14 cellular contexts compared by ENCODE assay signal in genomic region chr7:149811221-149811620, GRCh38. TPM values are rescaled to one million over a fixed set of nuclear protein-coding genes. Genes with fewer than 3 reads are reported as not detected.
DNase-seq lines count a peak whose midpoint lies in the region; FAIRE-seq and TF ChIP-seq lines count a peak whose summit lies in the region.
"Had no signal": no experiment of that assay in that cellular context is flagged by ENCODE, and none has a peak within 500 bp of the region (broad histone marks: within the 10 kb centered on the region; RNA-seq: fewer than 3 reads in every experiment).

No MANE protein-coding gene starts in this region.

- no peak overlapping the region for H3K9ac ChIP-seq in keratinocyte (ENCODE audit: control insufficient read depth, extremely low read depth, insufficient read depth, low read length)
- no peak overlapping the region for H3K9ac ChIP-seq in kidney (ENCODE audit: low read length in 2 of 2)

- H3K9me3 ChIP-seq in WERI-Rb-1 (ENCODE audit: severe bottlenecking) (no peaks in the 10 kb centered on the region), keratinocyte (ENCODE audit: control insufficient read depth, low read depth, low read length) (no peaks in the 10 kb centered on the region), kidney (ENCODE audit: control insufficient read depth in 1 of 2, low read length in 2 of 2) (no peaks in the 10 kb centered on the region)
- H3K9me3 ChIP-seq: body of pancreas, Peyer's patch, right lobe of liver had no signal

- H3K4me2 ChIP-seq in keratinocyte (ENCODE audit: control insufficient read depth, extremely low read depth, insufficient read depth, low read depth, low read length): no peak overlapping the region

- H3K27me3 ChIP-seq in WERI-Rb-1 (ENCODE audit: insufficient read depth, low read depth, severe bottlenecking) (no peaks in the 10 kb centered on the region), keratinocyte (ENCODE audit: control insufficient read depth, extremely low read depth, insufficient read depth, low read length) (no peaks in the 10 kb centered on the region)
- H3K27me3 ChIP-seq: body of pancreas, Peyer's patch, right lobe of liver had no signal

- peak; percentile 74 for TF ChIP-seq CTCF in WERI-Rb-1 (IDR thresholded peaks at IDR 0.05; ENCODE audit: low read depth, low read length)
- peak; percentile 19 to 55 (median 29) for TF ChIP-seq CTCF in keratinocyte (optimal IDR thresholded peaks at IDR 0.05 in 1 of 3, IDR thresholded peaks at IDR 0.05 in 1 of 3, conservative IDR thresholded peaks at IDR 0.05 in 1 of 3; ENCODE audit: extremely low read depth in 1 of 3, insufficient read depth in 2 of 3, low read length in 3 of 3)
- no peak for TF ChIP-seq CTCF in kidney (IDR thresholded peaks at IDR 0.05; ENCODE audit: borderline replicate concordance, extremely low read depth, insufficient read depth)

- dilution Hi-C loops in keratinocyte (cut with MboI; ENCODE audit: extremely low pct_ligation_motif_present, low sequenced_read_pairs): no loop called here

- peak; percentile 12 for DNase-seq in EH (ENCODE audit: low read depth)
- peak; percentile 22 for DNase-seq in HT1080 (ENCODE audit: low read depth)
- DNase-seq in WERI-Rb-1: no peak
- no peak for DNase-seq in keratinocyte (ENCODE audit: low read depth, low spot score)
- DNase-seq in SK-N-DZ (ENCODE audit: low spot score): no peak
- DNase-seq in iPS-NIHi11 (ENCODE audit: low spot score): no peak
- DNase-seq in stimulated activated CD4-positive, alpha-beta T cell treated with anti-CD3 and anti-CD28 coated beads, Interleukin-2, amount 100 ng/mL, for 24 hours: no peak
- no peak for DNase-seq in kidney
- DNase-seq: activated T-cell treated with anti-CD3 and anti-CD28 coated beads, Interleukin-2, amount 50 U/mL, for 72 hours; body of pancreas; DMS79; NCI-H187 treated with DMSO at 0.1 percent for 48 hours; Peyer's patch; right lobe of liver had no signal

- H3K9me1 ChIP-seq in keratinocyte (ENCODE audit: control insufficient read depth, extremely low read depth, insufficient read depth, low read length): no peaks in the 10 kb centered on the region

- H3K36me3 ChIP-seq in WERI-Rb-1 (no peaks in the 10 kb centered on the region), keratinocyte (ENCODE audit: control insufficient read depth in 2 of 2, extremely low read depth in 1 of 2, insufficient read depth in 2 of 2, low read length in 2 of 2) (no peaks in the 10 kb centered on the region), kidney (ENCODE audit: control insufficient read depth in 1 of 2, insufficient read depth in 2 of 2, low read length in 2 of 2) (no peaks in the 10 kb centered on the region)
- H3K36me3 ChIP-seq: Peyer's patch, right lobe of liver had no signal

- intact Hi-C loops in kidney (cut with DNase I): no loop called here

- H3K79me2 ChIP-seq in keratinocyte (ENCODE audit: control insufficient read depth, insufficient read depth, low read length): no peaks in the 10 kb centered on the region

- no peak for FAIRE-seq in keratinocyte (lab: Jason Lieb, UNC)
- no peak for FAIRE-seq in kidney (lab: Jason Lieb, UNC)

- H3K4me1 ChIP-seq in keratinocyte (ENCODE audit: control insufficient read depth, extremely low read depth, insufficient read depth, low read length) (no peaks in the 10 kb centered on the region), kidney (ENCODE audit: control insufficient read depth in 1 of 2, insufficient read depth in 1 of 2, low read depth in 1 of 2, low read length in 2 of 2) (no peaks in the 10 kb centered on the region)
- H3K4me1 ChIP-seq: body of pancreas, Peyer's patch had no signal

- no peak overlapping the region for H3K27ac ChIP-seq in WERI-Rb-1
- no peak overlapping the region for H3K27ac ChIP-seq in keratinocyte (ENCODE audit: control insufficient read depth, insufficient read depth, low read length)
- no peak overlapping the region for H3K27ac ChIP-seq in kidney (ENCODE audit: low read depth in 2 of 2, low read length in 2 of 2)
- H3K27ac ChIP-seq: body of pancreas, Peyer's patch, right lobe of liver had no signal

- no peaks in the 10 kb centered on the region for H4K20me1 ChIP-seq in keratinocyte (ENCODE audit: control insufficient read depth, extremely low read depth, insufficient read depth, low read length)

- H3K4me3 ChIP-seq in WERI-Rb-1 (ENCODE audit: low read depth, low read length) (no peak overlapping the region), keratinocyte (ENCODE audit: control insufficient read depth in 2 of 3, extremely low read depth in 1 of 3, insufficient read depth in 2 of 3, low read depth in 1 of 3, low read length in 3 of 3) (no peak overlapping the region), kidney (ENCODE audit: low read length in 2 of 2) (no peak overlapping the region)
- H3K4me3 ChIP-seq: body of pancreas, Peyer's patch, right lobe of liver had no signal

- no peak overlapping the region for H2AFZ ChIP-seq in keratinocyte (ENCODE audit: control insufficient read depth, low read length)

RNA-seq across cellular contexts. Expression of gene ZNF862, which starts 27.0 kb away (rescaled TPM):
- total RNA-seq in HT1080 (2014; rRNA removed; shearing (Covaris generic)): 0.37 and 0.90 TPM in 2 replicates
- 1.3 and 1.9 TPM in 2 replicates for polyA plus RNA-seq in HT1080 (2015; cell fraction: cytosol; rRNA removed)
- 6.1 and 13.7 TPM in 2 replicates for polyA plus RNA-seq in HT1080 (2015; cell fraction: nucleus; rRNA removed)
- 7.0 to 19.9 TPM (median 10.1 TPM) in 3 replicates for polyA plus RNA-seq in keratinocyte
- 1.4 TPM for polyA plus RNA-seq in keratinocyte (2011; ENCODE audit: low read depth)
- 3.4 and 5.2 TPM in 2 replicates for polyA plus RNA-seq in keratinocyte (2011; cell fraction: cytosol; rRNA removed)
- 48.1 and 62.1 TPM in 2 replicates for polyA plus RNA-seq in keratinocyte (2011; cell fraction: nucleus; rRNA removed)
- 4.4 and 5.9 TPM in 2 replicates for polyA plus RNA-seq in keratinocyte (2012; ENCODE audit: low replicate concordance)
- 15.4 to 16.9 TPM (median 15.9 TPM) in 3 replicates for polyA minus RNA-seq in keratinocyte
- polyA minus RNA-seq in keratinocyte (2011; cell fraction: cytosol; rRNA and poly(A)+ RNA removed): 6.1 TPM
- polyA minus RNA-seq in keratinocyte (2011; cell fraction: nucleus; rRNA and poly(A)+ RNA removed): 13.7 and 21.3 TPM in 2 replicates
- polyA plus RNA-seq in SK-N-DZ (2014; cell fraction: cytosol; rRNA removed): 2.1 and 6.1 TPM in 2 replicates
- polyA plus RNA-seq in SK-N-DZ (2014; cell fraction: nucleus; rRNA removed): 4.3 and 10.7 TPM in 2 replicates
- total RNA-seq in kidney: 29.1 TPM
- 5.7 TPM for polyA plus RNA-seq in kidney (ENCODE audit: insufficient read depth, low read depth, low replicate concordance)

RNA-seq across cellular contexts. Expression of gene ZNF467, which starts 37.8 kb away (rescaled TPM):
- 1.7 and 2.4 TPM in 2 replicates for total RNA-seq in HT1080 (2014; rRNA removed; shearing (Covaris generic))
- polyA plus RNA-seq in HT1080 (2015; cell fraction: cytosol; rRNA removed): 1.8 and 2.6 TPM in 2 replicates
- 2.6 and 3.5 TPM in 2 replicates for polyA plus RNA-seq in HT1080 (2015; cell fraction: nucleus; rRNA removed)
- polyA plus RNA-seq in keratinocyte (0.31 to 0.93 TPM (median 0.52 TPM) in 3 replicates), kidney (ENCODE audit: insufficient read depth, low read depth, low replicate concordance) (15.0 TPM)
- 0.61 TPM for polyA plus RNA-seq in keratinocyte (2011; ENCODE audit: low read depth)
- polyA plus RNA-seq in keratinocyte (2011; cell fraction: cytosol; rRNA removed): 0.57 and 1.2 TPM in 2 replicates
- polyA plus RNA-seq in keratinocyte (2011; cell fraction: nucleus; rRNA removed): 1.8 and 3.2 TPM in 2 replicates
- polyA plus RNA-seq in keratinocyte (2012; ENCODE audit: low replicate concordance): 1.0 and 3.0 TPM in 2 replicates
- polyA minus RNA-seq in keratinocyte: 0.23 to 0.33 TPM (median 0.26 TPM) in 3 replicates
- polyA minus RNA-seq in keratinocyte (2011; cell fraction: cytosol; rRNA and poly(A)+ RNA removed): 2.5 TPM
- polyA minus RNA-seq in keratinocyte (2011; cell fraction: nucleus; rRNA and poly(A)+ RNA removed): 1.0 and 1.2 TPM in 2 replicates
- polyA plus RNA-seq in SK-N-DZ (2014; cell fraction: cytosol; rRNA removed): 1.1 and 1.6 TPM in 2 replicates
- polyA plus RNA-seq in SK-N-DZ (2014; cell fraction: nucleus; rRNA removed): 2.3 and 3.0 TPM in 2 replicates
- total RNA-seq in kidney: 24.5 TPM

Comparison
In these comparisons a context has a peak if more than half of its experiments do, and no peak if none do; other contexts are left out.
1. DNase-seq: peak in EH (single experiment) and HT1080 (single experiment); none in WERI-Rb-1 (single experiment), keratinocyte (single experiment), SK-N-DZ (single experiment), iPS-NIHi11 (single experiment), stimulated activated CD4-positive, alpha-beta T cell treated with anti-CD3 and anti-CD28 coated beads, Interleukin-2, amount 100 ng/mL, for 24 hours (0 of 2) and kidney (single experiment).
2. RNA of gene ZNF862, which starts 27.0 kb away (total RNA-seq): 29.1 TPM in kidney (single experiment); 0.37 to 0.90 TPM in HT1080; every median in the first group is over 10 times any median in the second.